ENCODE assay signal across 19 cellular contexts in genomic region chr2:238706163-238706562, GRCh38.
DNase-seq lines count a peak whose midpoint lies in the region; ATAC-seq and TF ChIP-seq lines count a peak whose summit lies in the region.
"Had no signal": no experiment of that assay in that cellular context is flagged by ENCODE, and none has a peak within 500 bp of the region (broad histone marks: within the 10 kb centered on the region; RNA-seq: fewer than 3 reads in every experiment).

No MANE protein-coding gene starts in this region.

- H3K27ac ChIP-seq in right atrium auricular region: no peak overlapping the region
- H3K27ac ChIP-seq in lung (ENCODE audit: low read depth in 1 of 2, low read length in 1 of 2): no peak overlapping the region

- H3K4me1 Mint-ChIP-seq in type B pancreatic cell (ENCODE audit: unreplicated experiment) (peaks cover 9% of the 10 kb centered on the region), endothelial cell (ENCODE audit: unreplicated experiment) (no peaks in the 10 kb centered on the region)
- H3K4me1 Mint-ChIP-seq: CD4-positive, CD25-positive, alpha-beta regulatory T cell; CD8-positive, alpha-beta memory T cell; H9 had no signal

- H3K27ac Mint-ChIP-seq in type B pancreatic cell (no peak overlapping the region), endothelial cell (ENCODE audit: unreplicated experiment) (no peak overlapping the region)
- H3K27ac Mint-ChIP-seq: CD4-positive, CD25-positive, alpha-beta regulatory T cell; CD8-positive, alpha-beta memory T cell; H9 had no signal

- H3K4me3 Mint-ChIP-seq in type B pancreatic cell (no peak overlapping the region), endothelial cell (ENCODE audit: unreplicated experiment) (no peak overlapping the region)
- H3K4me3 Mint-ChIP-seq: CD4-positive, CD25-positive, alpha-beta regulatory T cell; CD8-positive, alpha-beta memory T cell; H9 had no signal

- 94 to 95% methylated on average over 8 of the region's 8 CpGs for WGBS in lung, 2 donors

- H3K4me3 ChIP-seq in right atrium auricular region: no peak overlapping the region
- H3K4me3 ChIP-seq in lung: no peak overlapping the region
- H3K4me3 ChIP-seq: GM12878 had no signal

- H3K27me3 ChIP-seq in right atrium auricular region: no peaks in the 10 kb centered on the region
- H3K27me3 ChIP-seq in lung (ENCODE audit: control insufficient read depth, insufficient read depth): no peaks in the 10 kb centered on the region
- H3K27me3 ChIP-seq: BE2C had no signal

- H3K36me3 Mint-ChIP-seq in type B pancreatic cell (no peaks in the 10 kb centered on the region), endothelial cell (ENCODE audit: low read depth, unreplicated experiment) (no peaks in the 10 kb centered on the region)
- H3K36me3 Mint-ChIP-seq: CD4-positive, CD25-positive, alpha-beta regulatory T cell; CD8-positive, alpha-beta memory T cell had no signal

- H3K9me3 ChIP-seq in right atrium auricular region (no peaks in the 10 kb centered on the region), lung (ENCODE audit: control insufficient read depth in 2 of 2, insufficient read depth in 1 of 2, low read length in 1 of 2) (no peaks in the 10 kb centered on the region)
- H3K9me3 ChIP-seq: BE2C had no signal

- H3K36me3 ChIP-seq in right atrium auricular region (no peaks in the 10 kb centered on the region), lung (ENCODE audit: control insufficient read depth in 2 of 2, insufficient read depth in 2 of 2, low read length in 2 of 2) (no peaks in the 10 kb centered on the region)
- H3K36me3 ChIP-seq: BE2C had no signal

- intact Hi-C loops in left ventricle myocardium superior (cut with micrococcal nuclease): no loop called here

- H3K27me3 Mint-ChIP-seq in type B pancreatic cell: peaks cover 5% of the 10 kb centered on the region
- H3K27me3 Mint-ChIP-seq in endothelial cell (ENCODE audit: unreplicated experiment): peaks cover 4% of the 10 kb centered on the region
- H3K27me3 Mint-ChIP-seq: CD4-positive, CD25-positive, alpha-beta regulatory T cell had no signal

- no peak for ATAC-seq in left ventricle myocardium superior
- no peak for ATAC-seq in lung (ENCODE audit: insufficient read depth, low FRiP score)
- ATAC-seq: GM12878, HepG2 had no signal

- no peaks in the 10 kb centered on the region for H3K4me1 ChIP-seq in right atrium auricular region
- peaks cover 0 to 7% of the 10 kb centered on the region in 2 donors for H3K4me1 ChIP-seq in lung (ENCODE audit: control insufficient read depth in 2 of 2, insufficient read depth in 2 of 2, low read length in 2 of 2)
- H3K4me1 ChIP-seq: BE2C had no signal

- H3K9me3 Mint-ChIP-seq in type B pancreatic cell: no peaks in the 10 kb centered on the region
- H3K9me3 Mint-ChIP-seq in endothelial cell (ENCODE audit: unreplicated experiment): no peaks in the 10 kb centered on the region
- H3K9me3 Mint-ChIP-seq: CD8-positive, alpha-beta memory T cell; H9 had no signal

- DNase-seq in right atrium auricular region (ENCODE audit: low spot score): peak; percentile 54
- DNase-seq in left ventricle myocardium superior: no peak
- peak; percentile 20 for DNase-seq in lung (ENCODE audit: low spot score)
- peak; percentile 16 for DNase-seq in type B pancreatic cell (ENCODE audit: extremely low spot score, unreplicated experiment)
- no peak for DNase-seq in endothelial cell (ENCODE audit: low spot score)
- no peak for DNase-seq in mesenteric fat pad (ENCODE audit: low spot score)
- DNase-seq: ACHN; BE2C; C1 segment of cervical spinal cord; CD4-positive, CD25-positive, alpha-beta regulatory T cell; CD8-positive, alpha-beta memory T cell; COR-L47; DMS 273 treated with DMSO at 0.1 percent for 48 hours; DMS53; DND-41; EL; H9 had no signal

- TF ChIP-seq CTCF in right atrium auricular region (IDR thresholded peaks at IDR 0.05) (no peak), lung (IDR thresholded peaks at IDR 0.05; ENCODE audit: control extremely low read depth, extremely low read depth) (no peak), type B pancreatic cell (conservative IDR thresholded peaks at IDR 0.05) (no peak), endothelial cell (IDR thresholded peaks at IDR 0.05; ENCODE audit: unreplicated experiment) (no peak)

Comparison
In these comparisons a context has a peak if more than half of its experiments do, and no peak if none do; other contexts are left out.
1. DNase-seq: peak in right atrium auricular region (single experiment), lung (single experiment) and type B pancreatic cell (single experiment); none in left ventricle myocardium superior (single experiment), endothelial cell (single experiment) and mesenteric fat pad (single experiment).